In genomic region chr11:104148074-104148473, GRCh38 we compare ENCODE assay signal across 20 cellular contexts. TPM values are rescaled to one million over a fixed set of nuclear protein-coding genes. Genes with fewer than 3 reads are reported as not detected.
DNase-seq lines count a peak whose midpoint lies in the region; ATAC-seq, FAIRE-seq and TF ChIP-seq lines count a peak whose summit lies in the region.
"Had no signal": no experiment of that assay in that cellular context is flagged by ENCODE, and none has a peak within 500 bp of the region (broad histone marks: within the 10 kb centered on the region; RNA-seq: fewer than 3 reads in every experiment).

No MANE protein-coding gene starts in this region.

- H3K4me1 Mint-ChIP-seq in astrocyte (ENCODE audit: low read depth, unreplicated experiment), result no peaks in the 10 kb centered on the region
- H3K4me1 Mint-ChIP-seq: activated naive CD8-positive, alpha-beta T cell treated with anti-CD3 and anti-CD28 coated beads, Interleukin-2, amount 10 ng/mL, durations not matched to agents 7 days and 5 days had no signal

- no peak overlapping the region for H3K4me3 Mint-ChIP-seq in astrocyte (ENCODE audit: unreplicated experiment)
- H3K4me3 Mint-ChIP-seq: activated naive CD8-positive, alpha-beta T cell treated with anti-CD3 and anti-CD28 coated beads, Interleukin-2, amount 10 ng/mL, durations not matched to agents 7 days and 5 days; endodermal cell; stimulated activated naive CD8-positive, alpha-beta T cell treated with anti-CD3 and anti-CD28 coated beads, Interleukin-15, Interleukin-2, amounts not matched to agents 100 ng/mL and 50 ng/mL, for 24 hours had no signal

- no peak overlapping the region for H4K12ac ChIP-seq in trophoblast cell (ENCODE audit: low read depth, low read length)

- no peaks in the 10 kb centered on the region for H4K20me1 ChIP-seq in astrocyte (ENCODE audit: insufficient read depth, low read length)

- no peak overlapping the region for H2AFZ ChIP-seq in astrocyte (ENCODE audit: low read depth, low read length)
- no peak overlapping the region for H2AFZ ChIP-seq in trophoblast cell (ENCODE audit: insufficient read depth, low read length, poor library complexity)

- peak; percentile 33 for DNase-seq in AG08395 (ENCODE audit: low spot score)
- DNase-seq in GM04504 (ENCODE audit: low read depth), result peak; percentile 64
- DNase-seq in astrocyte (ENCODE audit: low read depth), result peak; percentile 40
- DNase-seq in fibroblast of the aortic adventitia (ENCODE audit: low read depth), result peak; percentile 89
- no peak for DNase-seq in activated CD8-positive, alpha-beta memory T cell treated with anti-CD3 and anti-CD28 coated beads for 24 hours
- no peak for DNase-seq in trophoblast cell
- no peak for DNase-seq in NCI-H146 treated with DMSO at 0.1 percent for 48 hours (lab: John Stamatoyannopoulos, UW; ENCODE audit: unreplicated experiment)
- DNase-seq: activated CD4-positive, alpha-beta T cell treated with anti-CD3 and anti-CD28 coated beads for 1 hour; activated naive CD8-positive, alpha-beta T cell treated with anti-CD3 and anti-CD28 coated beads, Interleukin-2, amount 10 ng/mL, durations not matched to agents 7 days and 5 days; cerebellar nuclear complex; endodermal cell; KG1; left lung; NCI-H1092; NCI-H82; stimulated activated CD4-positive, alpha-beta T cell treated with anti-CD3 and anti-CD28 coated beads, Interleukin-2, amount 100 ng/mL, for 24 hours; upper lobe of left lung had no signal

- H2AK5ac ChIP-seq in trophoblast cell (ENCODE audit: low read length), result no peak overlapping the region

- H3K79me1 ChIP-seq in trophoblast cell (ENCODE audit: low read length), result no peaks in the 10 kb centered on the region

- H3K27ac Mint-ChIP-seq in astrocyte (ENCODE audit: unreplicated experiment), result no peak overlapping the region
- H3K27ac Mint-ChIP-seq: activated naive CD8-positive, alpha-beta T cell treated with anti-CD3 and anti-CD28 coated beads, Interleukin-2, amount 10 ng/mL, durations not matched to agents 7 days and 5 days; endodermal cell; stimulated activated naive CD8-positive, alpha-beta T cell treated with anti-CD3 and anti-CD28 coated beads, Interleukin-15, Interleukin-2, amounts not matched to agents 100 ng/mL and 50 ng/mL, for 24 hours had no signal

- H3K4me3 ChIP-seq in astrocyte (ENCODE audit: insufficient read depth, low read depth, low read length) (no peak overlapping the region), fibroblast of the aortic adventitia (ENCODE audit: low read depth, low read length) (no peak overlapping the region), trophoblast cell (ENCODE audit: low read depth, low read length) (no peak overlapping the region)
- H3K4me3 ChIP-seq: left lung, upper lobe of left lung had no signal

- H4K8ac ChIP-seq in trophoblast cell (ENCODE audit: low read depth, low read length), result no peak overlapping the region

- H2BK5ac ChIP-seq in trophoblast cell (ENCODE audit: low read depth, low read length, poor library complexity), result no peak overlapping the region

- no peak for FAIRE-seq in astrocyte (lab: Jason Lieb, UNC)

- H3K14ac ChIP-seq in trophoblast cell (ENCODE audit: low read length), result no peak overlapping the region

- H3K79me2 ChIP-seq in astrocyte (ENCODE audit: insufficient read depth, low read length), result no peaks in the 10 kb centered on the region
- no peaks in the 10 kb centered on the region for H3K79me2 ChIP-seq in trophoblast cell (ENCODE audit: control insufficient read depth, insufficient read depth, low read length, poor library complexity)

- H3K27ac ChIP-seq in astrocyte (ENCODE audit: low read depth, low read length), result no peak overlapping the region
- no peak overlapping the region for H3K27ac ChIP-seq in trophoblast cell (ENCODE audit: low read depth, low read length)
- H3K27ac ChIP-seq: left lung, neutrophil, upper lobe of left lung had no signal

- H3K4me1 ChIP-seq in astrocyte (ENCODE audit: insufficient read depth, low read length) (no peaks in the 10 kb centered on the region), trophoblast cell (ENCODE audit: control insufficient read depth in 1 of 2, insufficient read depth in 2 of 2, low read length in 2 of 2) (no peaks in the 10 kb centered on the region)
- H3K4me1 ChIP-seq: left lung, upper lobe of left lung had no signal

- TF ChIP-seq CTCF in astrocyte (IDR thresholded peaks at IDR 0.05; ENCODE audit: insufficient read depth, low read depth, low read length) (no peak), fibroblast of the aortic adventitia (IDR thresholded peaks at IDR 0.05; ENCODE audit: insufficient read depth, low read length) (no peak)

- no peaks in the 10 kb centered on the region for H3K9me3 Mint-ChIP-seq in astrocyte (ENCODE audit: unreplicated experiment)
- H3K9me3 Mint-ChIP-seq: activated naive CD8-positive, alpha-beta T cell treated with anti-CD3 and anti-CD28 coated beads, Interleukin-2, amount 10 ng/mL, durations not matched to agents 7 days and 5 days; stimulated activated naive CD8-positive, alpha-beta T cell treated with anti-CD3 and anti-CD28 coated beads, Interleukin-15, Interleukin-2, amounts not matched to agents 100 ng/mL and 50 ng/mL, for 24 hours had no signal

- ATAC-seq in HG03521 (IDR thresholded peaks at IDR 0.05; ENCODE audit: unreplicated experiment), result no peak
- ATAC-seq: left lung had no signal

- no peak overlapping the region for H2BK120ac ChIP-seq in trophoblast cell (ENCODE audit: insufficient read depth, low read length, poor library complexity)

- H3K27me3 ChIP-seq in astrocyte (ENCODE audit: insufficient read depth, low read length) (no peaks in the 10 kb centered on the region), trophoblast cell (ENCODE audit: insufficient read depth, low read length) (no peaks in the 10 kb centered on the region)
- H3K27me3 ChIP-seq: left lung, neutrophil, upper lobe of left lung had no signal

- H3K36me3 Mint-ChIP-seq in astrocyte (ENCODE audit: low read depth, unreplicated experiment), result peaks cover 1% of the 10 kb centered on the region
- H3K36me3 Mint-ChIP-seq: activated naive CD8-positive, alpha-beta T cell treated with anti-CD3 and anti-CD28 coated beads, Interleukin-2, amount 10 ng/mL, durations not matched to agents 7 days and 5 days had no signal

- no peak overlapping the region for H3K18ac ChIP-seq in trophoblast cell (ENCODE audit: low read length)

- H3K23ac ChIP-seq in trophoblast cell (ENCODE audit: low read length), result no peak overlapping the region

- H3K4me2 ChIP-seq in astrocyte (ENCODE audit: low read length) (no peak overlapping the region), trophoblast cell (ENCODE audit: low read length) (no peak overlapping the region)

- no peak overlapping the region for H4K91ac ChIP-seq in trophoblast cell (ENCODE audit: low read depth, low read length)

- H3K9me3 ChIP-seq in astrocyte (ENCODE audit: insufficient read depth, low read depth, low read length) (no peaks in the 10 kb centered on the region), trophoblast cell (ENCODE audit: insufficient read depth, low read depth, low read length) (no peaks in the 10 kb centered on the region)
- H3K9me3 ChIP-seq: left lung, neutrophil, upper lobe of left lung had no signal

- no peaks in the 10 kb centered on the region for H3K27me3 Mint-ChIP-seq in astrocyte (ENCODE audit: low read depth, unreplicated experiment)
- H3K27me3 Mint-ChIP-seq: activated naive CD8-positive, alpha-beta T cell treated with anti-CD3 and anti-CD28 coated beads, Interleukin-2, amount 10 ng/mL, durations not matched to agents 7 days and 5 days; stimulated activated naive CD8-positive, alpha-beta T cell treated with anti-CD3 and anti-CD28 coated beads, Interleukin-15, Interleukin-2, amounts not matched to agents 100 ng/mL and 50 ng/mL, for 24 hours had no signal

- H3K9ac ChIP-seq in astrocyte (ENCODE audit: low read length) (no peak overlapping the region), trophoblast cell (ENCODE audit: low read length) (no peak overlapping the region)

- H3K36me3 ChIP-seq in astrocyte (ENCODE audit: insufficient read depth, low read length) (no peaks in the 10 kb centered on the region), trophoblast cell (ENCODE audit: control insufficient read depth in 1 of 2, insufficient read depth in 2 of 2, low read length in 2 of 2) (no peaks in the 10 kb centered on the region)
- H3K36me3 ChIP-seq: left lung, neutrophil, upper lobe of left lung had no signal

- WGBS in trophoblast cell (ENCODE audit: extremely low coverage, insufficient coverage, insufficient read length), result no CpG with 5 or more reads among the region's 2 CpGs

- H2BK12ac ChIP-seq in trophoblast cell (ENCODE audit: low read length), result no peak overlapping the region

- H3K4ac ChIP-seq in trophoblast cell (ENCODE audit: low read depth, low read length), result no peak overlapping the region

RNA-seq across cellular contexts. Expression of gene PDGFD, which starts 15.9 kb away (rescaled TPM):
- total RNA-seq in astrocyte (2.1 and 2.6 TPM in 2 replicates), fibroblast of the aortic adventitia (ENCODE audit: low replicate concordance) (32.4 and 37.4 TPM in 2 replicates)
- polyA plus RNA-seq in trophoblast cell (2013), result 1.1 and 1.3 TPM in 2 replicates

Comparison
In these comparisons a context has a peak if more than half of its experiments do, and no peak if none do; other contexts are left out.
1. DNase-seq: peak in AG08395 (single experiment), GM04504 (single experiment), astrocyte (single experiment) and fibroblast of the aortic adventitia (single experiment); none in activated CD8-positive, alpha-beta memory T cell treated with anti-CD3 and anti-CD28 coated beads for 24 hours (single experiment), trophoblast cell (0 of 2) and NCI-H146 treated with DMSO at 0.1 percent for 48 hours (single experiment).